ENCODE assay signal across 8 cellular contexts in genomic region chr1:97920832-97921571, GRCh38. TPM values are rescaled to one million over a fixed set of nuclear protein-coding genes. Genes with fewer than 3 reads are reported as not detected.
A peak's percentile ranks its signal among the peaks of the same experiment; 100 is the strongest.
DNase-seq lines count a peak whose midpoint lies in the region; TF ChIP-seq lines count a peak whose summit lies in the region.

Gene DPYD (minus strand): TSS chr1:97921034. CDS start chr1:97920922, 112 bp downstream.

- no peak for TF ChIP-seq POLR2A in testis (IDR thresholded peaks at IDR 0.05)

- DNase-seq in GM04504 (ENCODE audit: low read depth) (peak; percentile 76), HFF-Myc (ENCODE audit: extremely low read depth, low read depth) (peak; percentile 62), MV-4-11 (lab: John Stamatoyannopoulos, UW) (peak; percentile 84), SK-N-MC (ENCODE audit: low read depth, low spot score) (no peak), glomerular visceral epithelial cell (ENCODE audit: extremely low spot score) (peak; percentile 89), osteoblast (ENCODE audit: insufficient read length, low spot score, missing footprints) (peak; percentile 94), testis (peak; percentile 90)
- DNase-seq in activated naive CD4-positive, alpha-beta T cell treated with anti-CD3 and anti-CD28 coated beads, Interleukin-2, amount 50 U/mL, for 16 hours: peak; percentile 83

- H3K27ac ChIP-seq in SK-N-MC (peak within 1 kb of the TSS; percentile 78; the same call in 1 of the 2 replicates), osteoblast (ENCODE audit: low read depth, low read length) (peak within 1 kb of the TSS; percentile 58), testis (peak within 1 kb of the TSS; percentile 87 to 93)

- peaks cover 46% of the 10 kb centered on the region for H3K79me2 ChIP-seq in osteoblast (ENCODE audit: insufficient read depth, low read length)

- H3K4me3 ChIP-seq in HFF-Myc (replicated peaks; ENCODE audit: low read depth, low read length): peak within 1 kb of the TSS; percentile 80
- peak within 1 kb of the TSS; percentile 91 for H3K4me3 ChIP-seq in SK-N-MC
- H3K4me3 ChIP-seq in osteoblast (ENCODE audit: insufficient read depth, low read length): peak within 1 kb of the TSS; percentile 93
- H3K4me3 ChIP-seq in testis: peak within 1 kb of the TSS; percentile 78 to 81

- H3K4me2 ChIP-seq in osteoblast (ENCODE audit: insufficient read depth, low read length): peak within 1 kb of the TSS; percentile 76

- H3K4me1 ChIP-seq in osteoblast (ENCODE audit: insufficient read depth, low read length) (peaks cover 18% of the 10 kb centered on the region), testis (peaks cover 6% of the 10 kb centered on the region)

- H3K27me3 ChIP-seq in osteoblast (ENCODE audit: insufficient read depth, low read length) (no peaks in the 10 kb centered on the region), testis (no peaks in the 10 kb centered on the region)

- H2AFZ ChIP-seq in osteoblast (ENCODE audit: low read length): peak within 1 kb of the TSS; percentile 92

- WGBS in testis, 2 donors: 1% methylated on average over 21 to 45 of the region's 50 CpGs

- H4K20me1 ChIP-seq in osteoblast (ENCODE audit: insufficient read depth, low read length): no peaks in the 10 kb centered on the region

- peak within 1 kb of the TSS; percentile 76 for H3K9ac ChIP-seq in SK-N-MC (ENCODE audit: insufficient read length)

- TF ChIP-seq CTCF in HFF-Myc (IDR thresholded peaks at IDR 0.05; ENCODE audit: low read depth, low read length, missing control alignments) (no peak), osteoblast (IDR thresholded peaks at IDR 0.05; ENCODE audit: extremely low read depth, low read depth, low read length) (no peak), testis (IDR thresholded peaks at IDR 0.05) (no peak)

- H3K9me3 ChIP-seq in SK-N-MC (ENCODE audit: low read depth, low read length) (no peaks in the 10 kb centered on the region), osteoblast (ENCODE audit: low read depth, low read length) (no peaks in the 10 kb centered on the region), testis (no peaks in the 10 kb centered on the region)

- intact Hi-C loops in testis (cut with DNase I; ENCODE audit: low total_unique reads): no loop called here

- H3K36me3 ChIP-seq in SK-N-MC (ENCODE audit: insufficient read depth, low read length) (no peaks in the 10 kb centered on the region), osteoblast (ENCODE audit: insufficient read depth, low read length) (no peaks in the 10 kb centered on the region), testis (ENCODE audit: low read depth, missing control alignments) (no peaks in the 10 kb centered on the region)

RNA-seq across cellular contexts. Expression of gene DPYD, which starts in this region (rescaled TPM):
- 81.4 and 90.2 TPM in 2 replicates for total RNA-seq in osteoblast
- 10 to 100 TPM; 11.5 to 14.7 TPM for total RNA-seq in testis
- 6.7 TPM for polyA plus RNA-seq in testis (ENCODE audit: insufficient read depth, low read depth, low replicate concordance)
